8 cellular contexts compared by ENCODE assay signal in the genomic region with DNA sequence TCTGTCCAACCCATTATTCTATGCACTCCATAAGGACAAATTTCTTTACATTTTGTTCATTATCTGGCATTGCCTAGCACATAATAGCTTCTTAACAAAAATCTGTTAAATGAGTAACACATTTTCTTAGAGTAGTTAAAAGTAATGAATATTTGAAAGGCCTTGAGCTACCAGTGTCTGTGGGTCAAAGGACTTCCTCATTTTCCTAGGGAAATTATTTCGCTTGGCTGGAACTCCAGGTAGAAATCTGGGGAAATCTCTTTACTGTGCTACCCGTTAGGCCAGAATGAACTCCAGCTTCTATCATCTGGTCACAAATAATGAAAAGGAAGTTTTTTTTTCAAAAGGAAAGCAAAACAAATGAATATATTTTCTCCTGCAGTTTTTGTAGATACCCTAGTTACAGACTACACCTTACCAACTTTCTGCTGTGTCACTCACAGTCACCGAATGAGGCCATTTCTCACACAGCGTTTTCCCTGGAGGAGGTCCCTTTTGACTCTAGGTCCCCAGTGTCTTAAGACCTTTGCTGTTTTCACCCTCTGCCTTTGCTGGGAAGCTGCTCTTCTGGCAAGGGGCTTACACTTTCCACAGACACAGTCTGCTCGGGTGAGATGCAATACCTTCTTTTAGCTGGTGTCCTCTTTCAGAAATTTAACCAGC. TPM values are rescaled to one million over a fixed set of nuclear protein-coding genes. Genes with fewer than 3 reads are reported as not detected.
DNase-seq lines count a peak whose midpoint lies in the region; ATAC-seq, FAIRE-seq and TF ChIP-seq lines count a peak whose summit lies in the region.

No MANE protein-coding gene starts in this region.

- intact Hi-C loops in heart right ventricle (cut with DNase I) = no loop called here
- intact Hi-C loops in cardiac septum (cut with DNase I) = no loop called here

- TF ChIP-seq CTCF in heart right ventricle (IDR thresholded peaks at IDR 0.05) = no peak
- no peak for TF ChIP-seq CTCF in GM10248 (IDR thresholded peaks at IDR 0.05; ENCODE audit: control extremely low read depth, extremely low read depth, low read depth, missing control alignments)

- H3K27ac ChIP-seq in heart right ventricle (peak overlapping the region in 8 of 10 donors; percentile 20 to 90 (median 69)), KOPT-K1 (ENCODE audit: low read depth, low read length, poor library complexity, severe bottlenecking) (peak overlapping the region; percentile 60), small intestine (ENCODE audit: low read depth in 1 of 2, low read length in 1 of 2) (peak overlapping the region; percentile 3 to 23)
- no peak overlapping the region for H3K27ac ChIP-seq in effector memory CD4-positive, alpha-beta T cell (ENCODE audit: insufficient read depth, low read length, poor library complexity, severe bottlenecking)

- CTCF ChIA-PET in GM10248 (lab: Yijun Ruan, JAX) = interaction anchor here (1.3 kb wide), 1 partner anchor 10 kb away, joined by 4 read pairs; no protein-coding TSS in a partner anchor

- H3K4me1 ChIP-seq in heart right ventricle (peaks cover 0 to 49% (median 18%) of the 10 kb centered on the region in 9 donors), small intestine (ENCODE audit: control insufficient read depth in 2 of 2, insufficient read depth in 1 of 2, low read depth in 1 of 2, low read length in 1 of 2) (peaks cover 3 to 5% of the 10 kb centered on the region in 2 donors)
- H3K4me1 ChIP-seq in effector memory CD4-positive, alpha-beta T cell (ENCODE audit: control insufficient read depth, insufficient read depth, low read length, poor library complexity, severe bottlenecking) = peaks cover 10% of the 10 kb centered on the region

- POLR2A ChIA-PET in GM10248 (lab: Yijun Ruan, JAX) = no interaction called here

- DNase-seq in heart right ventricle = no peak
- DNase-seq in cardiac septum (ENCODE audit: low spot score) = no peak
- DNase-seq in effector memory CD4-positive, alpha-beta T cell = no peak
- no peak for DNase-seq in small intestine
- no peak for DNase-seq in iPS-NIHi11 (ENCODE audit: low spot score)
- no peak for DNase-seq in GM10248 (ENCODE audit: extremely low spot score)
- DNase-seq in stimulated activated CD4-positive, alpha-beta T cell treated with anti-CD3 and anti-CD28 coated beads, Interleukin-4, amount 100 ng/mL, for 1 hour = no peak

- peaks cover 0 to 45% (median 33%) of the 10 kb centered on the region in 9 donors for H3K36me3 ChIP-seq in heart right ventricle
- H3K36me3 ChIP-seq in KOPT-K1 (ENCODE audit: insufficient read depth, low read length) = no peaks in the 10 kb centered on the region
- peaks cover 39% of the 10 kb centered on the region for H3K36me3 ChIP-seq in effector memory CD4-positive, alpha-beta T cell (ENCODE audit: control insufficient read depth, insufficient read depth, low read length)
- H3K36me3 ChIP-seq in small intestine (ENCODE audit: control insufficient read depth in 2 of 2, insufficient read depth in 2 of 2, low read length in 2 of 2) = peaks cover 10 to 15% of the 10 kb centered on the region in 2 donors

- FAIRE-seq in small intestine (lab: Jason Lieb, UNC) = no peak

- WGBS in heart right ventricle, 2 donors = 42 to 52% methylated on average over 5 of the region's 5 CpGs
- 42 to 70% (median 67%) methylated on average over 5 of the region's 5 CpGs for WGBS in small intestine, 3 donors

- peak overlapping the region in 9 of 10 donors; percentile 29 to 64 (median 52) for H3K4me3 ChIP-seq in heart right ventricle
- H3K4me3 ChIP-seq in effector memory CD4-positive, alpha-beta T cell (ENCODE audit: insufficient read depth, low read depth, low read length, poor library complexity, severe bottlenecking) = peak overlapping the region; percentile 62
- peak overlapping the region in 1 of 2 donors; percentile 56 for H3K4me3 ChIP-seq in small intestine (ENCODE audit: low read depth in 1 of 2, low read length in 2 of 2)

- peak in 4 of 8 donors; percentile 28 to 35 (median 32) for ATAC-seq in heart right ventricle

- no peaks in the 10 kb centered on the region for H3K27me3 ChIP-seq in heart right ventricle
- H3K27me3 ChIP-seq in effector memory CD4-positive, alpha-beta T cell (replicated peaks; ENCODE audit: control insufficient read depth, insufficient read depth, low read length, poor library complexity, severe bottlenecking) = no peaks in the 10 kb centered on the region
- no peaks in the 10 kb centered on the region for H3K27me3 ChIP-seq in small intestine (ENCODE audit: control insufficient read depth in 2 of 2, insufficient read depth in 2 of 2, low read length in 2 of 2)

- H3K9me3 ChIP-seq in heart right ventricle (peaks cover 0 to 4% (median 0%) of the 10 kb centered on the region in 11 donors), KOPT-K1 (ENCODE audit: insufficient read depth, low read length, poor library complexity, severe bottlenecking) (no peaks in the 10 kb centered on the region), small intestine (ENCODE audit: control insufficient read depth, low read depth) (no peaks in the 10 kb centered on the region)
- no peaks in the 10 kb centered on the region for H3K9me3 ChIP-seq in effector memory CD4-positive, alpha-beta T cell (ENCODE audit: control insufficient read depth, low read length)

RNA-seq across cellular contexts. Expression of a gene that starts 1.6 kb away (rescaled TPM):
- 10 to 100 TPM in 1 of 10 donors, 1 to 10 TPM in 9; 3.3 to 27.7 (median 4.9) TPM for total RNA-seq in heart right ventricle
- 1 to 10 TPM; 1.7 to 6.4 TPM for polyA plus RNA-seq in heart right ventricle
- 4.1 TPM for total RNA-seq in cardiac septum
- polyA plus RNA-seq in small intestine = 1 to 10 TPM; 4.1 to 5.8 (median 5.4) TPM

RNA-seq across cellular contexts. Expression of a gene that starts 28.8 kb away (rescaled TPM):
- total RNA-seq in heart right ventricle = 1 to 10 TPM; 1.7 to 6.2 (median 3.4) TPM
- 1 to 10 TPM; 1.1 to 2.0 TPM for polyA plus RNA-seq in heart right ventricle
- 2.8 TPM for total RNA-seq in cardiac septum
- polyA plus RNA-seq in small intestine = 1 to 10 TPM; 3.2 to 5.1 (median 4.4) TPM
